In the genomic region with DNA sequence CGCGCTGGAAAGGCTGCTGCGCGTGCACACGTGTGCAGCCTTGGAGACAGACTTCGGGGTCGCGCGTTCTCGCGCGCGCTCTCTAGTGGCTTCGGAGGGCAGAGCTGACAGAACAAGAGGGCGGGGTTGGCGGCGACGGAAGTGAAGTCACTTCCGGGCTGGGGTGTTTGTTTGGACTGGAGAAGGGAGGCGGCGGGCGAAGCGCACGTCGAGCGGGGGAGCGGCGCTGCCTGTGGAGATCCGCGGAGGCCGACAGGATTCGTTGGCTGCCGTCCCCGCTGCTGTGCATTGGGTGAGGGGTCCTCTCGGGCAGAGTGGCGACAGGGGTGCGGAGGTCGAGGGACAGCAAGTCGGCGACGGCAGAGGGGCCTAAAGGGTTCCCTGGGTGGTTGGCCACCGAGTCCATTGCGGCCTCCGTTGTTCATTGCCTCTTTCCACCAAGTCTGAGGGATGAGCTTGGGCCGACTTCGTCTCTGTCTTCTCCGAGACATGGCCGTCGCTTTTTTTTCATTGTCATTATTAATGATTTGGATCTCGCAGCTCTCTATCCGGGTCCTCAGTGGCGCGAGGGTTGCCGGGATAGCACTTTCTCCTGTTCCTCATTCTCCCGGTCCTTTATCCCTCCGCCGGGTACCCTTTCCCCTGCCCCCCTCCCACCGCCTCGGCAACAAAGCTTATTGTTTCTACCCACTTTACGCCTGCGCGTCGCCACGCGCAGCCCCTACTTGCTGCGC, we compare ENCODE assay signal across 1 cellular context.
TF ChIP-seq lines count a peak whose summit lies in the region.

A gene with protein sequence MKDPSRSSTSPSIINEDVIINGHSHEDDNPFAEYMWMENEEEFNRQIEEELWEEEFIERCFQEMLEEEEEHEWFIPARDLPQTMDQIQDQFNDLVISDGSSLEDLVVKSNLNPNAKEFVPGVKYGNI (plus strand): TSS at position 166 of the 734 bp plus-strand sequence. CDS start 21,931 bp downstream, outside the sequence.

TF ChIP-seq in HepG2, 621 proteins besides CTCF, POLR2A, EP300 and RAD21 (continued from another document and continues in another):
- peak; percentile 56; the same call in 1 of the 2 replicates for TF ChIP-seq ZSCAN31 (CRISPR knock-in tag; IDR thresholded peaks at IDR 0.05; ENCODE audit: low read depth)
- TF ChIP-seq SIX4 (CRISPR knock-in tag; IDR thresholded peaks at IDR 0.05), result no peak
- TF ChIP-seq, protein P1, sequence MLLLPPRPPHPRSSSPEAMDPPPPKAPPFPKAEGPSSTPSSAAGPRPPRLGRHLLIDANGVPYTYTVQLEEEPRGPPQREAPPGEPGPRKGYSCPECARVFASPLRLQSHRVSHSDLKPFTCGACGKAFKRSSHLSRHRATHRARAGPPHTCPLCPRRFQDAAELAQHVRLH (CRISPR knock-in tag; IDR thresholded peaks at IDR 0.05; ENCODE audit: borderline replicate concordance, low read depth), result peak; percentile 26; the same call in 1 of the 2 replicates
- TF ChIP-seq, protein P2, sequence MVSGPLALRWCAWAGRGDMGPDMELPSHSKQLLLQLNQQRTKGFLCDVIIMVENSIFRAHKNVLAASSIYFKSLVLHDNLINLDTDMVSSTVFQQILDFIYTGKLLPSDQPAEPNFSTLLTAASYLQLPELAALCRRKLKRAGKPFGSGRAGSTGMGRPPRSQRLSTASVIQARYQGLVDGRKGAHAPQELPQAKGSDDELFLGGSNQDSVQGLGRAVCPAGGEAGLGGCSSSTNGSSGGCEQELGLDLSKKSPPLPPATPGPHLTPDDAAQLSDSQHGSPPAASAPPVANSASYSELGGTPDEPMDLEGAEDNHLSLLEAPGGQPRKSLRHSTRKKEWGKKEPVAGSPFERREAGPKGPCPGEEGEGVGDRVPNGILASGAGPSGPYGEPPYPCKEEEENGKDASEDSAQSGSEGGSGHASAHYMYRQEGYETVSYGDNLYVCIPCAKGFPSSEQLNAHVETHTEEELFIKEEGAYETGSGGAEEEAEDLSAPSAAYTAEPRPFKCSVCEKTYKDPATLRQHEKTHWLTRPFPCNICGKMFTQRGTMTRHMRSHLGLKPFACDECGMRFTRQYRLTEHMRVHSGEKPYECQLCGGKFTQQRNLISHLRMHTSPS (CRISPR knock-in tag; IDR thresholded peaks at IDR 0.05; ENCODE audit: low read depth), result peak; percentile 54; the same call in 1 of the 2 replicates
- no peak for TF ChIP-seq BRCA1 (CRISPR knock-in tag; IDR thresholded peaks at IDR 0.05)
- TF ChIP-seq PITX1 (CRISPR knock-in tag; IDR thresholded peaks at IDR 0.05), result peak; percentile 45; the same call in 1 of the 2 replicates
- TF ChIP-seq, protein P3, sequence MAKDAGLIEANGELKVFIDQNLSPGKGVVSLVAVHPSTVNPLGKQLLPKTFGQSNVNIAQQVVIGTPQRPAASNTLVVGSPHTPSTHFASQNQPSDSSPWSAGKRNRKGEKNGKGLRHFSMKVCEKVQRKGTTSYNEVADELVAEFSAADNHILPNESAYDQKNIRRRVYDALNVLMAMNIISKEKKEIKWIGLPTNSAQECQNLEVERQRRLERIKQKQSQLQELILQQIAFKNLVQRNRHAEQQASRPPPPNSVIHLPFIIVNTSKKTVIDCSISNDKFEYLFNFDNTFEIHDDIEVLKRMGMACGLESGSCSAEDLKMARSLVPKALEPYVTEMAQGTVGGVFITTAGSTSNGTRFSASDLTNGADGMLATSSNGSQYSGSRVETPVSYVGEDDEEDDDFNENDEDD (CRISPR knock-in tag; IDR thresholded peaks at IDR 0.05; ENCODE audit: borderline replicate concordance), result peak; percentile 56; the same call in 1 of the 2 replicates
- no peak for TF ChIP-seq TCF12 (IDR thresholded peaks at IDR 0.05)
- peak; percentile 88 for TF ChIP-seq TCF12 (CRISPR knock-in tag; IDR thresholded peaks at IDR 0.05)
- TF ChIP-seq ZFP90 (CRISPR knock-in tag; IDR thresholded peaks at IDR 0.05; ENCODE audit: borderline replicate concordance), result peak; percentile 48; the same call in 1 of the 2 replicates
- TF ChIP-seq SMAD9 (CRISPR knock-in tag; IDR thresholded peaks at IDR 0.05), result peak; percentile 60; the same call in 1 of the 2 replicates
- TF ChIP-seq, protein P4, sequence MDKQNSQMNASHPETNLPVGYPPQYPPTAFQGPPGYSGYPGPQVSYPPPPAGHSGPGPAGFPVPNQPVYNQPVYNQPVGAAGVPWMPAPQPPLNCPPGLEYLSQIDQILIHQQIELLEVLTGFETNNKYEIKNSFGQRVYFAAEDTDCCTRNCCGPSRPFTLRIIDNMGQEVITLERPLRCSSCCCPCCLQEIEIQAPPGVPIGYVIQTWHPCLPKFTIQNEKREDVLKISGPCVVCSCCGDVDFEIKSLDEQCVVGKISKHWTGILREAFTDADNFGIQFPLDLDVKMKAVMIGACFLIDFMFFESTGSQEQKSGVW (CRISPR knock-in tag; IDR thresholded peaks at IDR 0.05; ENCODE audit: borderline replicate concordance), result no peak
- TF ChIP-seq ZNF282 (IDR thresholded peaks at IDR 0.05; ENCODE audit: partially characterized antibody), result no peak
- no peak for TF ChIP-seq TSC22D2 (CRISPR knock-in tag; IDR thresholded peaks at IDR 0.05; ENCODE audit: borderline replicate concordance)
- peak; percentile 29; the same call in 1 of the 2 replicates for TF ChIP-seq MEF2D (CRISPR knock-in tag; IDR thresholded peaks at IDR 0.05)
- no peak for TF ChIP-seq ZSCAN22 (CRISPR knock-in tag; IDR thresholded peaks at IDR 0.05)
- no peak for TF ChIP-seq NR2F2 (IDR thresholded peaks at IDR 0.05; ENCODE audit: borderline replicate concordance, low read depth)
- peak; percentile 42; the same call in 1 of the 2 replicates for TF ChIP-seq TRIM24 (CRISPR knock-in tag; IDR thresholded peaks at IDR 0.05)
- TF ChIP-seq WIZ (CRISPR knock-in tag; IDR thresholded peaks at IDR 0.05), result no peak
- TF ChIP-seq MAFG (CRISPR knock-in tag; IDR thresholded peaks at IDR 0.05), result no peak
- TF ChIP-seq, protein P5, sequence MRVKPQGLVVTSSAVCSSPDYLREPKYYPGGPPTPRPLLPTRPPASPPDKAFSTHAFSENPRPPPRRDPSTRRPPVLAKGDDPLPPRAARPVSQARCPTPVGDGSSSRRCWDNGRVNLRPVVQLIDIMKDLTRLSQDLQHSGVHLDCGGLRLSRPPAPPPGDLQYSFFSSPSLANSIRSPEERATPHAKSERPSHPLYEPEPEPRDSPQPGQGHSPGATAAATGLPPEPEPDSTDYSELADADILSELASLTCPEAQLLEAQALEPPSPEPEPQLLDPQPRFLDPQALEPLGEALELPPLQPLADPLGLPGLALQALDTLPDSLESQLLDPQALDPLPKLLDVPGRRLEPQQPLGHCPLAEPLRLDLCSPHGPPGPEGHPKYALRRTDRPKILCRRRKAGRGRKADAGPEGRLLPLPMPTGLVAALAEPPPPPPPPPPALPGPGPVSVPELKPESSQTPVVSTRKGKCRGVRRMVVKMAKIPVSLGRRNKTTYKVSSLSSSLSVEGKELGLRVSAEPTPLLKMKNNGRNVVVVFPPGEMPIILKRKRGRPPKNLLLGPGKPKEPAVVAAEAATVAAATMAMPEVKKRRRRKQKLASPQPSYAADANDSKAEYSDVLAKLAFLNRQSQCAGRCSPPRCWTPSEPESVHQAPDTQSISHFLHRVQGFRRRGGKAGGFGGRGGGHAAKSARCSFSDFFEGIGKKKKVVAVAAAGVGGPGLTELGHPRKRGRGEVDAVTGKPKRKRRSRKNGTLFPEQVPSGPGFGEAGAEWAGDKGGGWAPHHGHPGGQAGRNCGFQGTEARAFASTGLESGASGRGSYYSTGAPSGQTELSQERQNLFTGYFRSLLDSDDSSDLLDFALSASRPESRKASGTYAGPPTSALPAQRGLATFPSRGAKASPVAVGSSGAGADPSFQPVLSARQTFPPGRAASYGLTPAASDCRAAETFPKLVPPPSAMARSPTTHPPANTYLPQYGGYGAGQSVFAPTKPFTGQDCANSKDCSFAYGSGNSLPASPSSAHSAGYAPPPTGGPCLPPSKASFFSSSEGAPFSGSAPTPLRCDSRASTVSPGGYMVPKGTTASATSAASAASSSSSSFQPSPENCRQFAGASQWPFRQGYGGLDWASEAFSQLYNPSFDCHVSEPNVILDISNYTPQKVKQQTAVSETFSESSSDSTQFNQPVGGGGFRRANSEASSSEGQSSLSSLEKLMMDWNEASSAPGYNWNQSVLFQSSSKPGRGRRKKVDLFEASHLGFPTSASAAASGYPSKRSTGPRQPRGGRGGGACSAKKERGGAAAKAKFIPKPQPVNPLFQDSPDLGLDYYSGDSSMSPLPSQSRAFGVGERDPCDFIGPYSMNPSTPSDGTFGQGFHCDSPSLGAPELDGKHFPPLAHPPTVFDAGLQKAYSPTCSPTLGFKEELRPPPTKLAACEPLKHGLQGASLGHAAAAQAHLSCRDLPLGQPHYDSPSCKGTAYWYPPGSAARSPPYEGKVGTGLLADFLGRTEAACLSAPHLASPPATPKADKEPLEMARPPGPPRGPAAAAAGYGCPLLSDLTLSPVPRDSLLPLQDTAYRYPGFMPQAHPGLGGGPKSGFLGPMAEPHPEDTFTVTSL (CRISPR knock-in tag; IDR thresholded peaks at IDR 0.05; ENCODE audit: borderline replicate concordance), result peak; percentile 70; the same call in 1 of the 2 replicates
- TF ChIP-seq, protein P6, sequence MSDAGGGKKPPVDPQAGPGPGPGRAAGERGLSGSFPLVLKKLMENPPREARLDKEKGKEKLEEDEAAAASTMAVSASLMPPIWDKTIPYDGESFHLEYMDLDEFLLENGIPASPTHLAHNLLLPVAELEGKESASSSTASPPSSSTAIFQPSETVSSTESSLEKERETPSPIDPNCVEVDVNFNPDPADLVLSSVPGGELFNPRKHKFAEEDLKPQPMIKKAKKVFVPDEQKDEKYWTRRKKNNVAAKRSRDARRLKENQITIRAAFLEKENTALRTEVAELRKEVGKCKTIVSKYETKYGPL (CRISPR knock-in tag; IDR thresholded peaks at IDR 0.05), result no peak
- no peak; the same call in 1 of the 2 replicates for TF ChIP-seq ZNF839 (CRISPR knock-in tag; IDR thresholded peaks at IDR 0.05; ENCODE audit: borderline replicate concordance)
- no peak; the same call in 1 of the 2 replicates for TF ChIP-seq BORCS8-MEF2B (CRISPR knock-in tag; IDR thresholded peaks at IDR 0.05)
- TF ChIP-seq ZNF557 (CRISPR knock-in tag; IDR thresholded peaks at IDR 0.05), result no peak
- 0 out of 2 replicates have a peak, but pooled peaks have one; percentile 23 for TF ChIP-seq ZNF205 (CRISPR knock-in tag; IDR thresholded peaks at IDR 0.05)
- TF ChIP-seq SMARCC2 (IDR thresholded peaks at IDR 0.05), result no peak
- TF ChIP-seq ZNF335 (CRISPR knock-in tag; IDR thresholded peaks at IDR 0.05), result peak; percentile 56; the same call in 1 of the 2 replicates
- no peak for TF ChIP-seq RARA (CRISPR knock-in tag; IDR thresholded peaks at IDR 0.05)
- TF ChIP-seq RBFOX2 (IDR thresholded peaks at IDR 0.05; ENCODE audit: low read depth, low read length), result peak; percentile 97
- no peak for TF ChIP-seq LCORL (IDR thresholded peaks at IDR 0.05)
- TF ChIP-seq LCORL (CRISPR knock-in tag; IDR thresholded peaks at IDR 0.05), result peak; percentile 6; the same call in 1 of the 2 replicates
- TF ChIP-seq ZFP1 (CRISPR knock-in tag; IDR thresholded peaks at IDR 0.05), result no peak
- no peak for TF ChIP-seq ZNF10 (CRISPR knock-in tag; IDR thresholded peaks at IDR 0.05; ENCODE audit: borderline replicate concordance, low read depth)
- peak; percentile 78; the same call in 1 of the 2 replicates for TF ChIP-seq ZNF589 (CRISPR knock-in tag; conservative IDR thresholded peaks at IDR 0.05)
- TF ChIP-seq, protein P7, sequence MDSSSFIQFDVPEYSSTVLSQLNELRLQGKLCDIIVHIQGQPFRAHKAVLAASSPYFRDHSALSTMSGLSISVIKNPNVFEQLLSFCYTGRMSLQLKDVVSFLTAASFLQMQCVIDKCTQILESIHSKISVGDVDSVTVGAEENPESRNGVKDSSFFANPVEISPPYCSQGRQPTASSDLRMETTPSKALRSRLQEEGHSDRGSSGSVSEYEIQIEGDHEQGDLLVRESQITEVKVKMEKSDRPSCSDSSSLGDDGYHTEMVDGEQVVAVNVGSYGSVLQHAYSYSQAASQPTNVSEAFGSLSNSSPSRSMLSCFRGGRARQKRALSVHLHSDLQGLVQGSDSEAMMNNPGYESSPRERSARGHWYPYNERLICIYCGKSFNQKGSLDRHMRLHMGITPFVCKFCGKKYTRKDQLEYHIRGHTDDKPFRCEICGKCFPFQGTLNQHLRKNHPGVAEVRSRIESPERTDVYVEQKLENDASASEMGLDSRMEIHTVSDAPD (CRISPR knock-in tag; IDR thresholded peaks at IDR 0.05), result no peak
- no peak for TF ChIP-seq CEBPB (IDR thresholded peaks at IDR 0.05; ENCODE audit: borderline replicate concordance, low read depth, low read length)
- TF ChIP-seq, protein P8, sequence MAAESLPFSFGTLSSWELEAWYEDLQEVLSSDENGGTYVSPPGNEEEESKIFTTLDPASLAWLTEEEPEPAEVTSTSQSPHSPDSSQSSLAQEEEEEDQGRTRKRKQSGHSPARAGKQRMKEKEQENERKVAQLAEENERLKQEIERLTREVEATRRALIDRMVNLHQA (CRISPR knock-in tag; IDR thresholded peaks at IDR 0.05), result no peak
- TF ChIP-seq FOXA1 (IDR thresholded peaks at IDR 0.05), result no peak
- peak; percentile 68 for TF ChIP-seq FOXA1 (CRISPR knock-in tag; IDR thresholded peaks at IDR 0.05)
- TF ChIP-seq, protein P9, sequence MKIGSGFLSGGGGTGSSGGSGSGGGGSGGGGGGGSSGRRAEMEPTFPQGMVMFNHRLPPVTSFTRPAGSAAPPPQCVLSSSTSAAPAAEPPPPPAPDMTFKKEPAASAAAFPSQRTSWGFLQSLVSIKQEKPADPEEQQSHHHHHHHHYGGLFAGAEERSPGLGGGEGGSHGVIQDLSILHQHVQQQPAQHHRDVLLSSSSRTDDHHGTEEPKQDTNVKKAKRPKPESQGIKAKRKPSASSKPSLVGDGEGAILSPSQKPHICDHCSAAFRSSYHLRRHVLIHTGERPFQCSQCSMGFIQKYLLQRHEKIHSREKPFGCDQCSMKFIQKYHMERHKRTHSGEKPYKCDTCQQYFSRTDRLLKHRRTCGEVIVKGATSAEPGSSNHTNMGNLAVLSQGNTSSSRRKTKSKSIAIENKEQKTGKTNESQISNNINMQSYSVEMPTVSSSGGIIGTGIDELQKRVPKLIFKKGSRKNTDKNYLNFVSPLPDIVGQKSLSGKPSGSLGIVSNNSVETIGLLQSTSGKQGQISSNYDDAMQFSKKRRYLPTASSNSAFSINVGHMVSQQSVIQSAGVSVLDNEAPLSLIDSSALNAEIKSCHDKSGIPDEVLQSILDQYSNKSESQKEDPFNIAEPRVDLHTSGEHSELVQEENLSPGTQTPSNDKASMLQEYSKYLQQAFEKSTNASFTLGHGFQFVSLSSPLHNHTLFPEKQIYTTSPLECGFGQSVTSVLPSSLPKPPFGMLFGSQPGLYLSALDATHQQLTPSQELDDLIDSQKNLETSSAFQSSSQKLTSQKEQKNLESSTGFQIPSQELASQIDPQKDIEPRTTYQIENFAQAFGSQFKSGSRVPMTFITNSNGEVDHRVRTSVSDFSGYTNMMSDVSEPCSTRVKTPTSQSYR (CRISPR knock-in tag; IDR thresholded peaks at IDR 0.05; ENCODE audit: borderline replicate concordance), result peak; percentile 2; the same call in 1 of the 2 replicates
- TF ChIP-seq MBNL3 (CRISPR knock-in tag; conservative IDR thresholded peaks at IDR 0.05), result no peak
- 0 out of 2 replicates have a peak, but pooled peaks have one; percentile 21 for TF ChIP-seq ATAD3A (CRISPR knock-in tag; IDR thresholded peaks at IDR 0.05)
